ENCODE assay signal across 18 cellular contexts in the genomic region with DNA sequence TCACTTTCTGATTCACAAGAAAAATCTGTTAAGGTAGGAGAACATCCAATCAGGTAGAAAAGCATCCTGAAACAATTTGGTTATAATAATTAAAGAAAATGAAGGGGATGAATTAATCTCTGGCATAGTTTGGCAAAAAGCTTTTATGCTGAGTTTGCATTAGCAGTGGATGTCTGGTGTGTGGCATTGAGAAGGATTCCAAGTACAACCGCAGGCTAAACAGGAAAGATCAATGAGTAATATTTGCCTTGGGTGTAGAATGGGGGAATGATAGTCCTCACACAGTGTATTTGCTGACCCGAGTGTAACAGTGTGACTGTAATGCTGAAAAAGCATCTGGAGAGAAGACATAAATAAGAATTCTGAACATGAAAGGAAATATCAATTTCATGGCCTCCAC.
DNase-seq lines count a peak whose midpoint lies in the region; ATAC-seq and TF ChIP-seq lines count a peak whose summit lies in the region.
"Had no signal": no experiment of that assay in that cellular context is flagged by ENCODE, and none has a peak within 500 bp of the region (broad histone marks: within the 10 kb centered on the region; RNA-seq: fewer than 3 reads in every experiment).

No MANE protein-coding gene starts in this region.

- no peaks in the 10 kb centered on the region; the same call in 1 of the 2 replicates for H3K9me3 ChIP-seq in PC-9 (ENCODE audit: insufficient read depth, low read depth)
- H3K9me3 ChIP-seq: ascending aorta, lower lobe of right lung, ovary, thoracic aorta had no signal

- H3K36me3 ChIP-seq in PC-9 (ENCODE audit: low read depth), result no peaks in the 10 kb centered on the region
- H3K36me3 ChIP-seq: ascending aorta, lower lobe of right lung, ovary, thoracic aorta had no signal

- no peak overlapping the region for H3K27ac ChIP-seq in PC-9
- H3K27ac ChIP-seq: ascending aorta, lower lobe of right lung, ovary, thoracic aorta had no signal

- intact Hi-C loops in PC-9 (cut with micrococcal nuclease; ENCODE audit: unreplicated experiment), result loop anchor here (1.0 kb wide), 1 partner anchor 65 kb away; no protein-coding TSS in a partner anchor

- H3K4me3 ChIP-seq in PC-9, result no peak overlapping the region
- H3K4me3 ChIP-seq: ascending aorta, lower lobe of right lung, ovary, thoracic aorta had no signal

- no peaks in the 10 kb centered on the region for H4K20me1 ChIP-seq in PC-9 (ENCODE audit: insufficient read depth)

- CTCF ChIA-PET in PC-9 (lab: Charles Lee), result interaction anchor here (0.6 to 0.9 kb wide), 2 partner anchors 11 to 93 kb away, joined by 3 to 4 read pairs; no protein-coding TSS in a partner anchor

- no peak for TF ChIP-seq CTCF in PC-9 (conservative IDR thresholded peaks at IDR 0.05)

- no peaks in the 10 kb centered on the region for H3K9me2 ChIP-seq in PC-9 (ENCODE audit: insufficient read depth)

- H3K4me2 ChIP-seq in PC-9, result peak overlapping the region; percentile 7

- peaks cover 9% of the 10 kb centered on the region; the same call in 1 of the 2 replicates for H3F3A ChIP-seq in PC-9 (ENCODE audit: insufficient read depth, low read depth)

- no peaks in the 10 kb centered on the region for H3K27me3 ChIP-seq in PC-9 (ENCODE audit: insufficient read depth, low read depth)
- H3K27me3 ChIP-seq: ascending aorta, ovary had no signal

- DNase-seq in AG20443 (ENCODE audit: low spot score), result peak; percentile 43
- DNase-seq in PC-9, result peak; percentile 38 to 86
- peak; percentile 44 for DNase-seq in dermis blood vessel endothelial cell
- DNase-seq in myocyte (ENCODE audit: low read depth), result peak; percentile 75
- no peak for DNase-seq in mucosa of gallbladder (ENCODE audit: low spot score)
- no peak for DNase-seq in DMS153 treated with DMSO at 0.1 percent for 48 hours (lab: John Stamatoyannopoulos, UW; ENCODE audit: unreplicated experiment)
- DNase-seq in SKM-1 treated with dmso at 0.1 percent for 144 hours (lab: John Stamatoyannopoulos, UW; ENCODE audit: unreplicated experiment), result no peak
- DNase-seq: activated CD4-positive, alpha-beta T cell treated with anti-CD3 and anti-CD28 coated beads, Interleukin-2, amount 50 U/mL, for 48 hours; AML-193; DMS153; lower lobe of right lung; NCI-H1436; NCI-H526 treated with DMSO at 0.1 percent for 48 hours; ovary; T1000 had no signal

- H2AFZ ChIP-seq in PC-9, result no peak overlapping the region

- no peak for ATAC-seq in HG03280 (IDR thresholded peaks at IDR 0.05; ENCODE audit: unreplicated experiment)

- POLR2A ChIA-PET in PC-9 (lab: Charles Lee; ENCODE audit: unreplicated experiment), result interaction anchor here (0.7 kb wide), 1 partner anchor 60 kb away, joined by 4 read pairs; no protein-coding TSS in a partner anchor

- H3K4me1 ChIP-seq in PC-9 (replicated peaks; ENCODE audit: insufficient read depth), result peaks cover 17% of the 10 kb centered on the region
- H3K4me1 ChIP-seq: lower lobe of right lung had no signal

- H3K79me2 ChIP-seq in PC-9 (ENCODE audit: low read depth), result no peaks in the 10 kb centered on the region

- BruUV-seq in PC-9 (replicated peaks; lab: Mats Ljungman, UMichigan), result no TSS peak

Comparison
In these comparisons a context has a peak if more than half of its experiments do, and no peak if none do; other contexts are left out.
1. DNase-seq: peak in AG20443 (single experiment), PC-9 (2 of 2), dermis blood vessel endothelial cell (single experiment) and myocyte (single experiment); none in mucosa of gallbladder (single experiment), DMS153 treated with DMSO at 0.1 percent for 48 hours (single experiment) and SKM-1 treated with dmso at 0.1 percent for 144 hours (single experiment).